ENCODE assay signal across 1 cellular context in the genomic region with DNA sequence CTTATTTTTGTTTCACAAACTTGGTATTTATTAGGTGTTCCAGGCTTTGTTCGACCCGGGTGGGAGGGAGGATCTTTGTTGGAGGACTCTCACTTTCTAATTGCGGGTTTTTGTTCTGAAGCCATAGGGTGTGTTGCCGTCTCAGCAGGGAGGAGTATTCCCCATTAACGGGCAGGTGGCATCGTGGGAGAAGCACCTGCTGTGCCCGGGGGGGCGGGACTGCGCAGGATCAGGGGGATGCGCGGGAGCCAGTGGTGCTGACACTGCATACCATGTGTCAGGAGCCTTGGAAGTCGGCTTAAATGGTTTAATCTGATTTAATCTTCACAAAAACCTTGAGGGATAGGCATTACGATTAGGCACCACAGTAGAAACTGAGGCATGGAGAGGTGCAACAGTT.
TF ChIP-seq lines count a peak whose summit lies in the region.

No MANE protein-coding gene starts in this region.

TF ChIP-seq in GM23338, 12 proteins besides CTCF, POLR2A, EP300 and RAD21 (continued from another document):
- TF ChIP-seq ZNF462 (CRISPR knock-in tag; IDR thresholded peaks at IDR 0.05) = no peak
- no peak for TF ChIP-seq JUNB (IDR thresholded peaks at IDR 0.05; ENCODE audit: unreplicated experiment)
